In genomic region chr10:110241841-110242240, GRCh38 we compare ENCODE assay signal across 1 cellular context.
TF ChIP-seq lines count a peak whose summit lies in the region.

No MANE protein-coding gene starts in this region.

TF ChIP-seq in endothelial cell of umbilical vein, 7 proteins besides CTCF, POLR2A, EP300 and RAD21:
- TF ChIP-seq EZH2 (IDR thresholded peaks at IDR 0.05; ENCODE audit: borderline replicate concordance, low read depth, low read length, severe bottlenecking) (no peak), GATA2 (IDR thresholded peaks at IDR 0.05; ENCODE audit: insufficient read depth, insufficient read length, low read depth, low read length) (no peak), MYC (IDR thresholded peaks at IDR 0.05; ENCODE audit: low read depth, low read length) (no peak), FOS (IDR thresholded peaks at IDR 0.05; ENCODE audit: borderline replicate concordance, insufficient read depth, low read length) (no peak), POLR2AphosphoS5 (IDR thresholded peaks at IDR 0.05; ENCODE audit: insufficient read depth, low read depth, low read length) (no peak), JUN (IDR thresholded peaks at IDR 0.05; ENCODE audit: borderline replicate concordance, insufficient read depth, insufficient read length, low read depth) (no peak)
- TF ChIP-seq, protein P1, sequence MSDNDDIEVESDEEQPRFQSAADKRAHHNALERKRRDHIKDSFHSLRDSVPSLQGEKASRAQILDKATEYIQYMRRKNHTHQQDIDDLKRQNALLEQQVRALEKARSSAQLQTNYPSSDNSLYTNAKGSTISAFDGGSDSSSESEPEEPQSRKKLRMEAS (IDR thresholded peaks at IDR 0.05; ENCODE audit: insufficient read depth, insufficient read length): no peak
TF ChIP-seq in endothelial cell of umbilical vein: peak in this region for 0.
